In the genomic region with DNA sequence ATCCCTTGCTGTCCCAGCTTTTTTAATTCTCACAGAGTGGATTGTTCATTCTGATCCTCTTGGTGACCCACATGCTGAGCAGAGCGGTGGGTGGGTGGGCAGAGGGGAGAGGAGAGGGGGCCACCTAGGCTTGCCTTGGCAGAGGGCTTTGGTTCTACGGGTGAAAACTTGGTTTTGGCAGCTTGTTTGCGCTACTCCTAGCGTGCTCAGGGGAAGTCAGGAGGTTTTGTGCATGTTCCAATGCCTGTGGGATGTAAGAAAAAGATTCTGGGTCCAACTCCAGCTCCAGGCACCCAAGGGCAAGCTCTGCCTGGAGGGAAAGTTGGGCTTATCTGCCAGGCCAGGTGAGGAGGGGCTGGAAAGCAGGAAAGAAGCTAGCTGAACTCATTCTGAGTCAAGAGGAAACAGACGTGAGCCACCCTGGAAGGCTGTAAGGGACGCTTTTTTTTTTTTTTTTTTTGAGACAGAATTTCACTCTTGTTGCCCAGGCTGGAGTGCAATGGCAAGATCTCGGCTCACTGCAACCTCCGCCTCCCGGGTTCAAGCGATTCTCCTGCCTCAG, we compare ENCODE assay signal across 24 cellular contexts.
DNase-seq lines count a peak whose midpoint lies in the region; ATAC-seq, FAIRE-seq and TF ChIP-seq lines count a peak whose summit lies in the region.
"Had no signal": no experiment of that assay in that cellular context is flagged by ENCODE, and none has a peak within 500 bp of the region (broad histone marks: within the 10 kb centered on the region; RNA-seq: fewer than 3 reads in every experiment).

No MANE protein-coding gene starts in this region.

- peak overlapping the region in 2 of 5 experiments; percentile 37 to 47 for H3K4me3 Mint-ChIP-seq in brain
- H3K4me3 Mint-ChIP-seq: activated B cell treated with CpG ODN at 0.5 μM for 24 hours; activated naive CD8-positive, alpha-beta T cell; HFFc6; natural killer cell treated with Interleukin-12 subunit alpha and Interleukin-12 subunit beta and Interleukin-15 and Interleukin-18, amount 100 ng/mL, for 72 hours; stimulated activated naive CD8-positive, alpha-beta T cell treated with anti-CD3 and anti-CD28 coated beads, Interleukin-15, amount 100 ng/mL, for 72 hours had no signal

- ATAC-seq in HG03469 (IDR thresholded peaks at IDR 0.05; ENCODE audit: unreplicated experiment) = no peak
- ATAC-seq: left ventricle myocardium superior; natural killer cell treated with Interleukin-12 subunit alpha and Interleukin-12 subunit beta and Interleukin-15 and Interleukin-18, amount 100 ng/mL, for 72 hours; sciatic nerve; stimulated activated naive CD8-positive, alpha-beta T cell treated with anti-CD3 and anti-CD28 coated beads, Interleukin-15, amount 100 ng/mL, for 72 hours had no signal

- no peak for TF ChIP-seq CTCF in brain (conservative IDR thresholded peaks at IDR 0.05)

- H3K4me1 Mint-ChIP-seq in brain = peaks cover 31% of the 10 kb centered on the region
- H3K4me1 Mint-ChIP-seq: activated B cell treated with CpG ODN at 0.5 μM for 24 hours; stimulated activated naive CD8-positive, alpha-beta T cell treated with anti-CD3 and anti-CD28 coated beads, Interleukin-15, amount 100 ng/mL, for 72 hours had no signal

- DNase-seq in MG63 (peak; percentile 33), islet precursor cell (peak; percentile 76), urothelium cell line (ENCODE audit: low spot score) (peak; percentile 19), NOMO-1 (lab: John Stamatoyannopoulos, UW; ENCODE audit: unreplicated experiment in 2 of 2) (no peak), NCI-H2171 (lab: John Stamatoyannopoulos, UW) (no peak)
- DNase-seq: activated B cell treated with CpG ODN at 0.5 μM for 24 hours; activated CD4-positive, alpha-beta T cell treated with anti-CD3 and anti-CD28 coated beads, Interleukin-2, amount 50 U/mL, for 48 hours; activated CD8-positive, alpha-beta memory T cell treated with anti-CD3 and anti-CD28 coated beads, Interleukin-2, amount 50 U/mL, for 48 hours; cerebellar nuclear complex; foreskin fibroblast; HFFc6; left ventricle myocardium superior; NCI-H187; SHP77; stimulated activated naive CD8-positive, alpha-beta T cell treated with anti-CD3 and anti-CD28 coated beads, Interleukin-15, amount 100 ng/mL, for 72 hours; thyroid gland had no signal

- no peak for FAIRE-seq in urothelium cell line (lab: Jason Lieb, UNC)

- H3K27me3 Mint-ChIP-seq in brain = peaks cover 11% of the 10 kb centered on the region

- H3K9me3 ChIP-seq in MG63 = no peaks in the 10 kb centered on the region
- H3K9me3 ChIP-seq: ascending aorta, thyroid gland had no signal

- H3K36me3 Mint-ChIP-seq in brain = no peaks in the 10 kb centered on the region
- H3K36me3 Mint-ChIP-seq: activated naive CD8-positive, alpha-beta T cell; natural killer cell treated with Interleukin-12 subunit alpha and Interleukin-12 subunit beta and Interleukin-15 and Interleukin-18, amount 100 ng/mL, for 72 hours had no signal

- no peak overlapping the region for H3K4me3 ChIP-seq in MG63
- H3K4me3 ChIP-seq: ascending aorta, hepatocyte, thyroid gland had no signal

- no peaks in the 10 kb centered on the region for H3K27me3 ChIP-seq in MG63
- H3K27me3 ChIP-seq: ascending aorta, thyroid gland had no signal

- peak overlapping the region in 4 of 5 experiments; percentile 39 to 85 (median 76) for H3K27ac Mint-ChIP-seq in brain
- H3K27ac Mint-ChIP-seq: activated B cell treated with CpG ODN at 0.5 μM for 24 hours; activated naive CD8-positive, alpha-beta T cell; activated T-helper 2 cell treated with anti-CD3 and anti-CD28 coated beads, Interferon-gamma antibody, Interleukin-2, Interleukin-4, amounts not matched to agents 10 μg/mL and 5 μg/mL and 100 μg/mL, durations not matched to agents 14 hours and 24 hours and 36 hours; HFFc6; natural killer cell treated with Interleukin-12 subunit alpha and Interleukin-12 subunit beta and Interleukin-15 and Interleukin-18, amount 100 ng/mL, for 72 hours had no signal

- no peaks in the 10 kb centered on the region for H3K36me3 ChIP-seq in MG63
- H3K36me3 ChIP-seq: ascending aorta, thyroid gland had no signal

- peaks cover 0 to 9% (median 0%) of the 10 kb centered on the region in 5 experiments for H3K9me3 Mint-ChIP-seq in brain
- H3K9me3 Mint-ChIP-seq: activated B cell treated with CpG ODN at 0.5 μM for 24 hours; activated T-helper 2 cell treated with anti-CD3 and anti-CD28 coated beads, Interferon-gamma antibody, Interleukin-2, Interleukin-4, amounts not matched to agents 10 μg/mL and 5 μg/mL and 100 μg/mL, durations not matched to agents 14 hours and 24 hours and 36 hours; HFFc6; natural killer cell treated with Interleukin-12 subunit alpha and Interleukin-12 subunit beta and Interleukin-15 and Interleukin-18, amount 100 ng/mL, for 72 hours; stimulated activated naive CD8-positive, alpha-beta T cell treated with anti-CD3 and anti-CD28 coated beads, Interleukin-15, amount 100 ng/mL, for 72 hours had no signal

Comparison
In these comparisons a context has a peak if more than half of its experiments do, and no peak if none do; other contexts are left out.
1. DNase-seq: peak in MG63 (single experiment), islet precursor cell (single experiment) and urothelium cell line (single experiment); none in NOMO-1 (0 of 2) and NCI-H2171 (single experiment).